In genomic region chr11:78196661-78197091, GRCh38 we compare ENCODE assay signal across 14 cellular contexts. TPM values are rescaled to one million over a fixed set of nuclear protein-coding genes. Genes with fewer than 3 reads are reported as not detected.
DNase-seq lines count a peak whose midpoint lies in the region; ATAC-seq, FAIRE-seq and TF ChIP-seq lines count a peak whose summit lies in the region.
"Had no signal": no experiment of that assay in that cellular context is flagged by ENCODE, and none has a peak within 500 bp of the region (broad histone marks: within the 10 kb centered on the region; RNA-seq: fewer than 3 reads in every experiment).

No MANE protein-coding gene starts in this region.

- no peak for ATAC-seq in HepG2
- ATAC-seq in right lobe of liver, result no peak
- ATAC-seq in aorta (ENCODE audit: low FRiP score), result no peak
- ATAC-seq in GM21526 (IDR thresholded peaks at IDR 0.05; ENCODE audit: low FRiP score, unreplicated experiment), result no peak
- ATAC-seq in stimulated activated memory B cell treated with anti-CD40 and anti-IgM and Interleukin-4, amounts not matched to agents 10 μg/mL and 1 μg/mL and 100 μg/mL, for 72 hours, result no peak

- H3K9me3 Mint-ChIP-seq in activated CD4-positive, alpha-beta T cell treated with anti-CD3 and anti-CD28 coated beads, Interleukin-2, amount 10 ng/mL, durations not matched to agents 7 days and 5 days, result no peaks in the 10 kb centered on the region
- no peaks in the 10 kb centered on the region for H3K9me3 Mint-ChIP-seq in stimulated activated memory B cell treated with anti-CD40 and anti-IgM and Interleukin-4, amounts not matched to agents 10 μg/mL and 1 μg/mL and 100 μg/mL, for 72 hours

- H3K4me3 ChIP-seq in HepG2 (replicated peaks in 1 of 3; ENCODE audit: insufficient read depth in 1 of 3, low read depth in 2 of 3, low read length in 3 of 3) (no peak overlapping the region), right lobe of liver (no peak overlapping the region), aorta (ENCODE audit: low read length in 2 of 2) (no peak overlapping the region)
- H3K4me3 ChIP-seq: BLaER1, GM23248 had no signal

- peak overlapping the region; percentile 51 for H3K27ac Mint-ChIP-seq in activated CD4-positive, alpha-beta T cell treated with anti-CD3 and anti-CD28 coated beads, Interleukin-2, amount 10 ng/mL, durations not matched to agents 7 days and 5 days
- H3K27ac Mint-ChIP-seq in stimulated activated memory B cell treated with anti-CD40 and anti-IgM and Interleukin-4, amounts not matched to agents 10 μg/mL and 1 μg/mL and 100 μg/mL, for 72 hours, result no peak overlapping the region

- no peaks in the 10 kb centered on the region for H3K27me3 ChIP-seq in HepG2 (ENCODE audit: control insufficient read depth in 1 of 2, insufficient read depth in 2 of 2, low read length in 2 of 2)
- H3K27me3 ChIP-seq in right lobe of liver, result no peaks in the 10 kb centered on the region
- H3K27me3 ChIP-seq in aorta (ENCODE audit: control insufficient read depth in 1 of 2, insufficient read depth in 2 of 2, low read length in 1 of 2), result no peaks in the 10 kb centered on the region
- H3K27me3 ChIP-seq: BLaER1 had no signal

- DNase-seq in activated CD4-positive, alpha-beta T cell treated with anti-CD3 and anti-CD28 coated beads, Interleukin-2, amount 10 ng/mL, durations not matched to agents 7 days and 5 days, result no peak
- no peak for DNase-seq in activated CD4-positive, alpha-beta T cell treated with anti-CD3 and anti-CD28 coated beads, Interleukin-2, amount 50 U/mL, for 4 hours
- DNase-seq in HepG2 (ENCODE audit: low spot score) (no peak), right lobe of liver (no peak), retina (peak; percentile 30), aorta (peak; percentile 40 to 65)
- DNase-seq: DMS53, GF-D8, GM23248 had no signal

- FAIRE-seq in HepG2 (lab: Jason Lieb, UNC), result no peak
- FAIRE-seq: H54 had no signal

- CTCF ChIA-PET in activated CD4-positive, alpha-beta T cell treated with anti-CD3 and anti-CD28 coated beads, Interleukin-2, amount 10 ng/mL, durations not matched to agents 7 days and 5 days (lab: Charles Lee), result interaction anchor here (0.9 kb wide), 1 partner anchor 135 kb away, joined by 5 read pairs; no protein-coding TSS in a partner anchor
- CTCF ChIA-PET in HepG2 (lab: Yijun Ruan, JAX; ENCODE audit: low intra/inter-chr PET ratio, low total read pairs), result no interaction called here

- H3K79me2 ChIP-seq in HepG2 (ENCODE audit: insufficient read depth, low read length), result no peaks in the 10 kb centered on the region

- BruUV-seq in HepG2 (replicated peaks; lab: Mats Ljungman, UMichigan), result no TSS peak

- H3K27me3 Mint-ChIP-seq in activated CD4-positive, alpha-beta T cell treated with anti-CD3 and anti-CD28 coated beads, Interleukin-2, amount 10 ng/mL, durations not matched to agents 7 days and 5 days, result no peaks in the 10 kb centered on the region
- no peaks in the 10 kb centered on the region for H3K27me3 Mint-ChIP-seq in stimulated activated memory B cell treated with anti-CD40 and anti-IgM and Interleukin-4, amounts not matched to agents 10 μg/mL and 1 μg/mL and 100 μg/mL, for 72 hours

- H3K4me3 Mint-ChIP-seq in activated CD4-positive, alpha-beta T cell treated with anti-CD3 and anti-CD28 coated beads, Interleukin-2, amount 10 ng/mL, durations not matched to agents 7 days and 5 days, result no peak overlapping the region
- H3K4me3 Mint-ChIP-seq in stimulated activated memory B cell treated with anti-CD40 and anti-IgM and Interleukin-4, amounts not matched to agents 10 μg/mL and 1 μg/mL and 100 μg/mL, for 72 hours, result no peak overlapping the region

- peaks cover 12 to 32% of the 10 kb centered on the region in 2 experiments; a peak in 4 of 5 replicates for H3K36me3 ChIP-seq in HepG2 (replicated peaks in 1 of 2; ENCODE audit: control insufficient read depth in 1 of 2, insufficient read depth in 2 of 2, low read length in 2 of 2)
- H3K36me3 ChIP-seq in right lobe of liver, result peaks cover 0 to 9% (median 2%) of the 10 kb centered on the region in 4 donors
- H3K36me3 ChIP-seq in aorta (ENCODE audit: control insufficient read depth in 1 of 2, insufficient read depth in 2 of 2, low read length in 1 of 2), result no peaks in the 10 kb centered on the region

- no peak overlapping the region for H3K9ac ChIP-seq in HepG2 (ENCODE audit: insufficient read depth, low read depth, low read length)
- H3K9ac ChIP-seq: BLaER1, GM23248 had no signal

- H3K9me3 ChIP-seq in HepG2 (ENCODE audit: low read length) (no peaks in the 10 kb centered on the region), right lobe of liver (no peaks in the 10 kb centered on the region), aorta (ENCODE audit: control insufficient read depth, low read length) (no peaks in the 10 kb centered on the region)
- H3K9me3 ChIP-seq: BLaER1 had no signal

- in situ Hi-C loops in HepG2 (cut with HindIII; ENCODE audit: extremely low pct_ligation_motif_present, low pct_unique_long_range_greater_than_20kb), result no loop called here

- H3K4me1 ChIP-seq in HepG2 (ENCODE audit: insufficient read depth, low read length), result peaks cover 48% of the 10 kb centered on the region
- H3K4me1 ChIP-seq in right lobe of liver, result peaks cover 0 to 6% (median 2%) of the 10 kb centered on the region in 4 donors
- peaks cover 0 to 5% of the 10 kb centered on the region in 2 donors for H3K4me1 ChIP-seq in aorta (ENCODE audit: control insufficient read depth in 1 of 2, insufficient read depth in 2 of 2, low read length in 2 of 2)

- peaks cover 49% of the 10 kb centered on the region for H3K4me1 Mint-ChIP-seq in activated CD4-positive, alpha-beta T cell treated with anti-CD3 and anti-CD28 coated beads, Interleukin-2, amount 10 ng/mL, durations not matched to agents 7 days and 5 days
- H3K4me1 Mint-ChIP-seq in stimulated activated memory B cell treated with anti-CD40 and anti-IgM and Interleukin-4, amounts not matched to agents 10 μg/mL and 1 μg/mL and 100 μg/mL, for 72 hours, result no peaks in the 10 kb centered on the region

- no peak for TF ChIP-seq RAD21 in HepG2 (CRISPR knock-in tag; IDR thresholded peaks at IDR 0.05)

- no peak for TF ChIP-seq CTCF in HepG2 (CRISPR knock-in tag; IDR thresholded peaks at IDR 0.05)
- no peak for TF ChIP-seq CTCF in right lobe of liver (IDR thresholded peaks at IDR 0.05)

- 99% methylated on average over 38 of the region's 40 CpGs for WGBS in HepG2 (ENCODE audit: low lambda C conversion rate)
- 87% methylated on average over 3 of the region's 40 CpGs for WGBS in right lobe of liver (ENCODE audit: insufficient coverage, low coverage, low lambda C conversion rate, missing lambda C conversion rate)
- 84 to 87% methylated on average over 34 to 40 of the region's 40 CpGs for WGBS in aorta, 2 donors

- H3K4me2 ChIP-seq in HepG2 (ENCODE audit: low read depth, low read length), result no peak overlapping the region
- H3K4me2 ChIP-seq: BLaER1 had no signal

- H4K20me1 ChIP-seq in HepG2 (ENCODE audit: insufficient read depth, low read length), result no peaks in the 10 kb centered on the region
- H4K20me1 ChIP-seq: BLaER1 had no signal

- intact Hi-C loops in HepG2 (cut with micrococcal nuclease; ENCODE audit: unreplicated experiment), result no loop called here
- intact Hi-C loops in right lobe of liver (cut with DNase I), result no loop called here
- intact Hi-C loops in aorta (cut with DNase I), result no loop called here

- TF ChIP-seq POLR2A in HepG2 (IDR thresholded peaks at IDR 0.05; ENCODE audit: insufficient read depth in 1 of 2, low read depth in 2 of 2, low read length in 2 of 2) (no peak), right lobe of liver (IDR thresholded peaks at IDR 0.05) (no peak)

- no peak overlapping the region for H3K27ac ChIP-seq in HepG2 (ENCODE audit: extremely low read length, insufficient read depth, low read length)
- no peak overlapping the region for H3K27ac ChIP-seq in right lobe of liver
- H3K27ac ChIP-seq in aorta (ENCODE audit: low read depth in 1 of 2, low read length in 2 of 2), result no peak overlapping the region
- H3K27ac ChIP-seq: 22Rv1, BLaER1, GM23248 had no signal

- POLR2A ChIA-PET in activated CD4-positive, alpha-beta T cell treated with anti-CD3 and anti-CD28 coated beads, Interleukin-2, amount 10 ng/mL, durations not matched to agents 7 days and 5 days (lab: Charles Lee), result no interaction called here
- POLR2A ChIA-PET in HepG2 (lab: Yijun Ruan, JAX), result no interaction called here

- H3K36me3 Mint-ChIP-seq in activated CD4-positive, alpha-beta T cell treated with anti-CD3 and anti-CD28 coated beads, Interleukin-2, amount 10 ng/mL, durations not matched to agents 7 days and 5 days (ENCODE audit: low read depth), result peaks cover 39% of the 10 kb centered on the region
- peaks cover 21% of the 10 kb centered on the region for H3K36me3 Mint-ChIP-seq in stimulated activated memory B cell treated with anti-CD40 and anti-IgM and Interleukin-4, amounts not matched to agents 10 μg/mL and 1 μg/mL and 100 μg/mL, for 72 hours

- no peak overlapping the region for H2AFZ ChIP-seq in HepG2 (ENCODE audit: low read length)
- H2AFZ ChIP-seq: GM23248 had no signal

- TF ChIP-seq EP300 in HepG2 (IDR thresholded peaks at IDR 0.05; ENCODE audit: low read depth in 2 of 2, low read length in 2 of 2) (no peak), HepG2 (CRISPR knock-in tag; IDR thresholded peaks at IDR 0.05; ENCODE audit: borderline replicate concordance) (no peak)

RNA-seq across cellular contexts. Expression of gene USP35, which starts 8.0 kb away (rescaled TPM):
- total RNA-seq in activated CD4-positive, alpha-beta T cell treated with anti-CD3 and anti-CD28 coated beads, Interleukin-2, amount 10 ng/mL, durations not matched to agents 7 days and 5 days, result 10 to 100 TPM; 13.0 to 13.2 TPM
- total RNA-seq in HepG2 (2016; rRNA removed; fragmentation: Illumina TruSeq; extraction: Trizol) (1.8 and 4.6 TPM in 2 replicates), right lobe of liver (10 to 100 TPM in 1 of 6 experiments, 1 to 10 TPM in 5; 5.3 to 10.1 (median 7.9) TPM), aorta (10 to 100 TPM; 26.8 to 28.0 TPM)
- total RNA-seq in HepG2 (2016; cell fraction: cytosol; rRNA removed; fragmentation: Illumina TruSeq; extraction: Trizol; ENCODE audit: low read depth), result 0.71 and 0.88 TPM in 2 replicates
- 1.7 and 4.5 TPM in 2 replicates for total RNA-seq in HepG2 (2016; cell fraction: insoluble cytoplasmic fraction; rRNA removed; fragmentation: Illumina TruSeq; extraction: Trizol)
- total RNA-seq in HepG2 (2016; cell fraction: membrane; rRNA removed; fragmentation: Illumina TruSeq; extraction: Trizol), result 0.93 and 1.1 TPM in 2 replicates
- total RNA-seq in HepG2 (2016; cell fraction: nucleus; rRNA removed; fragmentation: Illumina TruSeq; extraction: Trizol), result 5.7 and 7.4 TPM in 2 replicates
- polyA plus RNA-seq in HepG2 (2011; rRNA removed) (7.7 and 11.1 TPM in 2 replicates), aorta (10 to 100 TPM in 1 of 2 donors, 1 to 10 TPM in 1; 3.0 to 18.7 TPM)
- 4.0 and 5.2 TPM in 2 replicates for polyA plus RNA-seq in HepG2 (2011; cell fraction: cytosol; rRNA removed)
- polyA plus RNA-seq in HepG2 (2011; cell fraction: nucleus; rRNA removed), result 56.5 and 58.1 TPM in 2 replicates
- polyA plus RNA-seq in HepG2 (2012), result 4.1 and 5.5 TPM in 2 replicates
- polyA plus RNA-seq in HepG2 (2016; cell fraction: cytosol; fragmentation: Illumina TruSeq; extraction: Trizol; ENCODE audit: low read depth), result 0.20 and 0.27 TPM in 2 replicates
- polyA plus RNA-seq in HepG2 (2016; cell fraction: insoluble cytoplasmic fraction; fragmentation: Illumina TruSeq; extraction: Trizol; ENCODE audit: low read depth), result 1.4 and 2.7 TPM in 2 replicates
- 0.61 and 0.63 TPM in 2 replicates for polyA plus RNA-seq in HepG2 (2016; cell fraction: membrane; fragmentation: Illumina TruSeq; extraction: Trizol; ENCODE audit: low read depth)
- polyA plus RNA-seq in HepG2 (2016; cell fraction: nucleus; fragmentation: Illumina TruSeq; extraction: Trizol; ENCODE audit: insufficient read depth, low read depth), result 10.1 and 12.3 TPM in 2 replicates
- polyA minus RNA-seq in HepG2 (2011; rRNA and poly(A)+ RNA removed; ENCODE audit: low replicate concordance), result 5.1 and 12.7 TPM in 2 replicates
- 2.4 and 3.2 TPM in 2 replicates for polyA minus RNA-seq in HepG2 (2011; cell fraction: cytosol; rRNA and poly(A)+ RNA removed)
- polyA minus RNA-seq in HepG2 (2011; cell fraction: nucleus; rRNA and poly(A)+ RNA removed), result 17.3 and 18.0 TPM in 2 replicates

RNA-seq across cellular contexts. Expression of gene KCTD21, which starts 8.2 kb away (rescaled TPM):
- total RNA-seq in activated CD4-positive, alpha-beta T cell treated with anti-CD3 and anti-CD28 coated beads, Interleukin-2, amount 10 ng/mL, durations not matched to agents 7 days and 5 days, result 1 to 10 TPM; 8.9 TPM
- 3.1 and 3.9 TPM in 2 replicates for total RNA-seq in HepG2 (2016; rRNA removed; fragmentation: Illumina TruSeq; extraction: Trizol)
- 0.97 and 1.3 TPM in 2 replicates for total RNA-seq in HepG2 (2016; cell fraction: cytosol; rRNA removed; fragmentation: Illumina TruSeq; extraction: Trizol; ENCODE audit: low read depth)
- total RNA-seq in HepG2 (2016; cell fraction: insoluble cytoplasmic fraction; rRNA removed; fragmentation: Illumina TruSeq; extraction: Trizol), result 3.3 and 4.3 TPM in 2 replicates
- total RNA-seq in HepG2 (2016; cell fraction: membrane; rRNA removed; fragmentation: Illumina TruSeq; extraction: Trizol), result 3.1 TPM in 2 replicates
- total RNA-seq in HepG2 (2016; cell fraction: nucleus; rRNA removed; fragmentation: Illumina TruSeq; extraction: Trizol), result 1.3 and 1.6 TPM in 2 replicates
- 13.2 and 13.5 TPM in 2 replicates for polyA plus RNA-seq in HepG2 (2011; rRNA removed)
- 11.0 and 13.8 TPM in 2 replicates for polyA plus RNA-seq in HepG2 (2011; cell fraction: cytosol; rRNA removed)
- polyA plus RNA-seq in HepG2 (2011; cell fraction: nucleus; rRNA removed), result 5.4 and 6.0 TPM in 2 replicates
- 6.6 and 9.3 TPM in 2 replicates for polyA plus RNA-seq in HepG2 (2012)
- polyA plus RNA-seq in HepG2 (2016; cell fraction: cytosol; fragmentation: Illumina TruSeq; extraction: Trizol; ENCODE audit: low read depth), result 1.2 and 1.4 TPM in 2 replicates
- polyA plus RNA-seq in HepG2 (2016; cell fraction: insoluble cytoplasmic fraction; fragmentation: Illumina TruSeq; extraction: Trizol; ENCODE audit: low read depth), result 4.8 and 5.3 TPM in 2 replicates
- polyA plus RNA-seq in HepG2 (2016; cell fraction: membrane; fragmentation: Illumina TruSeq; extraction: Trizol; ENCODE audit: low read depth), result 2.5 and 3.1 TPM in 2 replicates
- 3.6 and 4.7 TPM in 2 replicates for polyA plus RNA-seq in HepG2 (2016; cell fraction: nucleus; fragmentation: Illumina TruSeq; extraction: Trizol; ENCODE audit: insufficient read depth, low read depth)
- polyA minus RNA-seq in HepG2 (2011; rRNA and poly(A)+ RNA removed; ENCODE audit: low replicate concordance), result 14.8 and 38.3 TPM in 2 replicates
- 8.7 and 11.6 TPM in 2 replicates for polyA minus RNA-seq in HepG2 (2011; cell fraction: cytosol; rRNA and poly(A)+ RNA removed)
- polyA minus RNA-seq in HepG2 (2011; cell fraction: nucleus; rRNA and poly(A)+ RNA removed), result 5.3 and 6.6 TPM in 2 replicates
- total RNA-seq in right lobe of liver, result 10 to 100 TPM in 5 of 6 experiments, 1 to 10 TPM in 1; 9.6 to 15.6 (median 11.9) TPM
- 10 to 100 TPM; 14.0 to 16.1 TPM for total RNA-seq in aorta
- polyA plus RNA-seq in aorta, result 1 to 10 TPM; 4.8 to 7.5 TPM

RNA-seq across cellular contexts. Expression of gene ALG8, which starts 57.2 kb away (rescaled TPM):
- total RNA-seq in activated CD4-positive, alpha-beta T cell treated with anti-CD3 and anti-CD28 coated beads, Interleukin-2, amount 10 ng/mL, durations not matched to agents 7 days and 5 days, result 10 to 100 TPM; 51.2 to 70.3 TPM
- total RNA-seq in HepG2 (2016; rRNA removed; fragmentation: Illumina TruSeq; extraction: Trizol) (50.0 and 88.0 TPM in 2 replicates), right lobe of liver (10 to 100 TPM; 22.0 to 38.0 (median 30.3) TPM), aorta (10 to 100 TPM; 22.2 to 23.6 TPM)
- 27.9 and 37.5 TPM in 2 replicates for total RNA-seq in HepG2 (2016; cell fraction: cytosol; rRNA removed; fragmentation: Illumina TruSeq; extraction: Trizol; ENCODE audit: low read depth)
- total RNA-seq in HepG2 (2016; cell fraction: insoluble cytoplasmic fraction; rRNA removed; fragmentation: Illumina TruSeq; extraction: Trizol), result 46.2 and 90.8 TPM in 2 replicates
- 39.8 and 40.9 TPM in 2 replicates for total RNA-seq in HepG2 (2016; cell fraction: membrane; rRNA removed; fragmentation: Illumina TruSeq; extraction: Trizol)
- total RNA-seq in HepG2 (2016; cell fraction: nucleus; rRNA removed; fragmentation: Illumina TruSeq; extraction: Trizol), result 81.9 and 98.4 TPM in 2 replicates
- polyA plus RNA-seq in HepG2 (2011; rRNA removed) (53.5 and 75.8 TPM in 2 replicates), aorta (10 to 100 TPM; 18.0 to 24.2 TPM)
- polyA plus RNA-seq in HepG2 (2011; cell fraction: cytosol; rRNA removed), result 34.9 and 52.4 TPM in 2 replicates
- 23.3 and 25.4 TPM in 2 replicates for polyA plus RNA-seq in HepG2 (2011; cell fraction: nucleus; rRNA removed)
- 33.9 and 48.4 TPM in 2 replicates for polyA plus RNA-seq in HepG2 (2012)
- polyA plus RNA-seq in HepG2 (2016; cell fraction: cytosol; fragmentation: Illumina TruSeq; extraction: Trizol; ENCODE audit: low read depth), result 21.7 and 23.1 TPM in 2 replicates
- polyA plus RNA-seq in HepG2 (2016; cell fraction: insoluble cytoplasmic fraction; fragmentation: Illumina TruSeq; extraction: Trizol; ENCODE audit: low read depth), result 45.9 and 50.8 TPM in 2 replicates
- polyA plus RNA-seq in HepG2 (2016; cell fraction: membrane; fragmentation: Illumina TruSeq; extraction: Trizol; ENCODE audit: low read depth), result 29.3 and 35.8 TPM in 2 replicates
- 116 and 123 TPM in 2 replicates for polyA plus RNA-seq in HepG2 (2016; cell fraction: nucleus; fragmentation: Illumina TruSeq; extraction: Trizol; ENCODE audit: insufficient read depth, low read depth)
- polyA minus RNA-seq in HepG2 (2011; rRNA and poly(A)+ RNA removed; ENCODE audit: low replicate concordance), result 65.9 and 176 TPM in 2 replicates
- polyA minus RNA-seq in HepG2 (2011; cell fraction: cytosol; rRNA and poly(A)+ RNA removed), result 34.7 TPM in 2 replicates
- 63.3 and 64.3 TPM in 2 replicates for polyA minus RNA-seq in HepG2 (2011; cell fraction: nucleus; rRNA and poly(A)+ RNA removed)

Comparison
In these comparisons a context has a peak if more than half of its experiments do, and no peak if none do; other contexts are left out.
1. DNase-seq: peak in retina (single experiment) and aorta (2 of 2); none in activated CD4-positive, alpha-beta T cell treated with anti-CD3 and anti-CD28 coated beads, Interleukin-2, amount 10 ng/mL, durations not matched to agents 7 days and 5 days (single experiment), activated CD4-positive, alpha-beta T cell treated with anti-CD3 and anti-CD28 coated beads, Interleukin-2, amount 50 U/mL, for 4 hours (0 of 2), HepG2 (single experiment) and right lobe of liver (0 of 3).